9 cellular contexts compared by ENCODE assay signal in genomic region chr11:2526808-2527381, GRCh38.
DNase-seq lines count a peak whose midpoint lies in the region; ATAC-seq and TF ChIP-seq lines count a peak whose summit lies in the region.
"Had no signal": no experiment of that assay in that cellular context is flagged by ENCODE, and none has a peak within 500 bp of the region (broad histone marks: within the 10 kb centered on the region; RNA-seq: fewer than 3 reads in every experiment).

No MANE protein-coding gene starts in this region.

- WGBS in adrenal gland, 4 donors = 26 to 37% (median 35%) methylated on average over 16 to 25 of the region's 25 CpGs

- H3K36me3 ChIP-seq in adrenal gland (replicated peaks in 1 of 2) = peaks cover 0 to 14% of the 10 kb centered on the region in 2 donors
- H3K36me3 ChIP-seq in naive thymus-derived CD4-positive, alpha-beta T cell (ENCODE audit: control insufficient read depth in 2 of 3, insufficient read depth in 3 of 3, low read length in 3 of 3) = peaks cover 0 to 35% (median 0%) of the 10 kb centered on the region in 3 experiments

- CTCF ChIA-PET in naive thymus-derived CD4-positive, alpha-beta T cell (lab: Charles Lee) = interaction anchor here (1.0 to 1.2 kb wide), 2 partner anchors 63 to 101 kb away, joined by 3 read pairs; no protein-coding TSS in a partner anchor

- in situ Hi-C loops in KBM-7 (cut with MboI; ENCODE audit: low pct_unique_long_range_greater_than_20kb, low sequenced_read_pairs) = loop anchor here (25.0 kb wide), 1 partner anchor 340 kb away; no protein-coding TSS in a partner anchor

- H3K4me3 Mint-ChIP-seq in naive thymus-derived CD4-positive, alpha-beta T cell = peak overlapping the region in 9 of 10 donors; percentile 45 to 74 (median 69)
- H3K4me3 Mint-ChIP-seq in activated T-helper 2 cell treated with anti-CD3 and anti-CD28 coated beads, Interferon-gamma antibody, Interleukin-2, Interleukin-4, amounts not matched to agents 10 μg/mL and 5 μg/mL and 100 μg/mL, durations not matched to agents 14 hours and 24 hours and 36 hours (ENCODE audit: low read depth) = no peak overlapping the region
- H3K4me3 Mint-ChIP-seq: stimulated activated naive CD8-positive, alpha-beta T cell treated with anti-CD3 and anti-CD28 coated beads, Interleukin-15, Interleukin-2, amounts not matched to agents 100 ng/mL and 50 ng/mL, for 24 hours had no signal

- no peaks in the 10 kb centered on the region for H3K27me3 Mint-ChIP-seq in naive thymus-derived CD4-positive, alpha-beta T cell
- H3K27me3 Mint-ChIP-seq in activated T-helper 2 cell treated with anti-CD3 and anti-CD28 coated beads, Interferon-gamma antibody, Interleukin-2, Interleukin-4, amounts not matched to agents 10 μg/mL and 5 μg/mL and 100 μg/mL, durations not matched to agents 14 hours and 24 hours and 36 hours (ENCODE audit: low read depth) = no peaks in the 10 kb centered on the region
- H3K27me3 Mint-ChIP-seq: stimulated activated naive CD8-positive, alpha-beta T cell treated with anti-CD3 and anti-CD28 coated beads, Interleukin-15, Interleukin-2, amounts not matched to agents 100 ng/mL and 50 ng/mL, for 24 hours had no signal

- H3K4me1 Mint-ChIP-seq in naive thymus-derived CD4-positive, alpha-beta T cell = peaks cover 17 to 55% (median 39%) of the 10 kb centered on the region in 7 donors
- peaks cover 2% of the 10 kb centered on the region for H3K4me1 Mint-ChIP-seq in activated T-helper 2 cell treated with anti-CD3 and anti-CD28 coated beads, Interferon-gamma antibody, Interleukin-2, Interleukin-4, amounts not matched to agents 10 μg/mL and 5 μg/mL and 100 μg/mL, durations not matched to agents 14 hours and 24 hours and 36 hours (ENCODE audit: low read depth)

- no peak for TF ChIP-seq POLR2A in adrenal gland (IDR thresholded peaks at IDR 0.05)

- peak overlapping the region; percentile 49 to 91 (median 85) for H3K27ac Mint-ChIP-seq in naive thymus-derived CD4-positive, alpha-beta T cell
- no peak overlapping the region for H3K27ac Mint-ChIP-seq in activated T-helper 2 cell treated with anti-CD3 and anti-CD28 coated beads, Interferon-gamma antibody, Interleukin-2, Interleukin-4, amounts not matched to agents 10 μg/mL and 5 μg/mL and 100 μg/mL, durations not matched to agents 14 hours and 24 hours and 36 hours
- H3K27ac Mint-ChIP-seq: stimulated activated naive CD8-positive, alpha-beta T cell treated with anti-CD3 and anti-CD28 coated beads, Interleukin-15, Interleukin-2, amounts not matched to agents 100 ng/mL and 50 ng/mL, for 24 hours had no signal

- POLR2A ChIA-PET in naive thymus-derived CD4-positive, alpha-beta T cell (lab: Charles Lee) = interaction anchor here (0.8 to 1.3 kb wide), 2 partner anchors 82 to 85 kb away, joined by 3 read pairs; partner anchors contain the start of gene KCNQ1

- peaks cover 45 to 59% of the 10 kb centered on the region in 2 donors for H3K4me1 ChIP-seq in adrenal gland (replicated peaks in 1 of 2)
- peaks cover 0 to 23% of the 10 kb centered on the region in 2 donors for H3K4me1 ChIP-seq in naive thymus-derived CD4-positive, alpha-beta T cell (ENCODE audit: control insufficient read depth in 2 of 2, insufficient read depth in 2 of 2, low read length in 2 of 2)

- intact Hi-C loops in adrenal gland (cut with DNase I) = loop anchor here (5.0 to 10.0 kb wide), 5 partner anchors 80 to 332 kb away; partner anchors contain the start of genes KCNQ1 (in 2 of the 2), C11orf21 (in 1 of the 2) and TSPAN32 (in 1 of the 2)
- intact Hi-C loops in naive thymus-derived CD4-positive, alpha-beta T cell (cut with micrococcal nuclease) = no loop called here
- intact Hi-C loops in activated T-helper 2 cell treated with anti-CD3 and anti-CD28 coated beads, Interferon-gamma antibody, Interleukin-2, Interleukin-4, amounts not matched to agents 10 μg/mL and 5 μg/mL and 100 μg/mL, durations not matched to agents 14 hours and 24 hours and 36 hours (cut with micrococcal nuclease) = no loop called here

- TF ChIP-seq CTCF in adrenal gland (IDR thresholded peaks at IDR 0.05) = peak in 5 of 6 experiments; percentile 18 to 43 (median 23)

- H3K27ac ChIP-seq in adrenal gland = peak overlapping the region in 4 of 5 donors; percentile 60 to 82 (median 70)
- peak overlapping the region; percentile 58 for H3K27ac ChIP-seq in naive thymus-derived CD4-positive, alpha-beta T cell (ENCODE audit: low read depth, low read length)

- peak; percentile 68 for ATAC-seq in GM18909 (IDR thresholded peaks at IDR 0.05; ENCODE audit: poor library complexity, unreplicated experiment)
- ATAC-seq in naive thymus-derived CD4-positive, alpha-beta T cell = peak; percentile 75

- H3K27me3 ChIP-seq in adrenal gland = no peaks in the 10 kb centered on the region
- no peaks in the 10 kb centered on the region for H3K27me3 ChIP-seq in naive thymus-derived CD4-positive, alpha-beta T cell (ENCODE audit: control insufficient read depth in 2 of 2, insufficient read depth in 2 of 2, low read length in 2 of 2)

- no peaks in the 10 kb centered on the region for H3K9me3 ChIP-seq in adrenal gland (replicated peaks in 1 of 3)
- H3K9me3 ChIP-seq in naive thymus-derived CD4-positive, alpha-beta T cell (ENCODE audit: control insufficient read depth in 2 of 3, low read length in 3 of 3) = no peaks in the 10 kb centered on the region

- no peak overlapping the region for H3K4me3 ChIP-seq in adrenal gland
- peak overlapping the region; percentile 17 for H3K4me3 ChIP-seq in naive thymus-derived CD4-positive, alpha-beta T cell (ENCODE audit: low read length)

- peaks cover 0 to 10% (median 0%) of the 10 kb centered on the region in 5 donors for H3K36me3 Mint-ChIP-seq in naive thymus-derived CD4-positive, alpha-beta T cell
- H3K36me3 Mint-ChIP-seq in activated T-helper 2 cell treated with anti-CD3 and anti-CD28 coated beads, Interferon-gamma antibody, Interleukin-2, Interleukin-4, amounts not matched to agents 10 μg/mL and 5 μg/mL and 100 μg/mL, durations not matched to agents 14 hours and 24 hours and 36 hours (ENCODE audit: low read depth) = no peaks in the 10 kb centered on the region

- DNase-seq in Ammon's horn (ENCODE audit: low spot score) (peak; percentile 40), KBM-7 (peak; percentile 70), adrenal gland (peak; percentile 62 to 76 (median 72)), NCI-H1417 treated with DMSO at 0.1 percent for 48 hours (lab: John Stamatoyannopoulos, UW) (no peak)
- DNase-seq in naive thymus-derived CD4-positive, alpha-beta T cell = peak in 4 of 9 donors; percentile 21 to 33 (median 24)
- DNase-seq in activated T-helper 2 cell treated with anti-CD3 and anti-CD28 coated beads, Interferon-gamma antibody, Interleukin-2, Interleukin-4, amounts not matched to agents 10 μg/mL and 5 μg/mL and 100 μg/mL, durations not matched to agents 14 hours and 24 hours and 36 hours (ENCODE audit: low spot score) = no peak
- DNase-seq in NK-92 treated with Interleukin-12 subunit alpha and Interleukin-12 subunit beta, amount 100 ng/mL, for 24 hours (lab: John Stamatoyannopoulos, UW) = no peak

- no peaks in the 10 kb centered on the region for H3K9me3 Mint-ChIP-seq in naive thymus-derived CD4-positive, alpha-beta T cell
- no peaks in the 10 kb centered on the region for H3K9me3 Mint-ChIP-seq in activated T-helper 2 cell treated with anti-CD3 and anti-CD28 coated beads, Interferon-gamma antibody, Interleukin-2, Interleukin-4, amounts not matched to agents 10 μg/mL and 5 μg/mL and 100 μg/mL, durations not matched to agents 14 hours and 24 hours and 36 hours
- H3K9me3 Mint-ChIP-seq: stimulated activated naive CD8-positive, alpha-beta T cell treated with anti-CD3 and anti-CD28 coated beads, Interleukin-15, Interleukin-2, amounts not matched to agents 100 ng/mL and 50 ng/mL, for 24 hours had no signal

Comparison
In these comparisons a context has a peak if more than half of its experiments do, and no peak if none do; other contexts are left out.
1. DNase-seq: peak in Ammon's horn (single experiment), KBM-7 (single experiment) and adrenal gland (7 of 7); none in activated T-helper 2 cell treated with anti-CD3 and anti-CD28 coated beads, Interferon-gamma antibody, Interleukin-2, Interleukin-4, amounts not matched to agents 10 μg/mL and 5 μg/mL and 100 μg/mL, durations not matched to agents 14 hours and 24 hours and 36 hours (single experiment), NCI-H1417 treated with DMSO at 0.1 percent for 48 hours (single experiment) and NK-92 treated with Interleukin-12 subunit alpha and Interleukin-12 subunit beta, amount 100 ng/mL, for 24 hours (single experiment).
2. intact Hi-C loops: an anchor here in adrenal gland (5.0 to 10.0 kb wide); none called in naive thymus-derived CD4-positive, alpha-beta T cell and activated T-helper 2 cell treated with anti-CD3 and anti-CD28 coated beads, Interferon-gamma antibody, Interleukin-2, Interleukin-4, amounts not matched to agents 10 μg/mL and 5 μg/mL and 100 μg/mL, durations not matched to agents 14 hours and 24 hours and 36 hours.